25 cellular contexts compared by ENCODE assay signal in the genomic region with DNA sequence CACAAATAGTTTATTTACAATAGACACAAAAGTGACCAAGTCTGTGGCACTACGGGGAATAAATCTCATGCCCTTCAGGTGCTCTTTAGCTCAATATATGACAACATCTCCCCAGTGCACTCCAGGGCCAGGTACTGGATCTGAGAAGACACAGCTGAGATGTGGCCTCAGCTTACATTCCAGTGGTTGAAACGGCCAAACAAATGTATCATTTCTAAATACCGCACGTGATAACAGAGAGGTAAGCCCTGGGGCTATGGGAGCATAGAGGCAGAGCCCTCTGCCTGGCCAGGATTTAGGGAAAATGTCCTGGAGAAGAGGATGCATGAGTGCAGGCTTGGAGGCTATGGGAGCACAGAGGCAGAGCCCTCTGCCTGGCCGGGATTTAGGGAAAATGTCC.
"Had no signal": no experiment of that assay in that cellular context is flagged by ENCODE, and none has a peak within 500 bp of the region (broad histone marks: within the 10 kb centered on the region; RNA-seq: fewer than 3 reads in every experiment).

No MANE protein-coding gene starts in this region.

- H3K9me3 ChIP-seq: heart left ventricle, left ventricle myocardium inferior, mucosa of descending colon, tibial nerve had no signal

- H3K36me3 ChIP-seq: heart left ventricle, left ventricle myocardium inferior, tibial nerve had no signal

- ATAC-seq: activated T-helper 17 cell treated with anti-CD3 and anti-CD28 coated beads, Interleukin-2, amount 50 U/mL, for 72 hours; esophagus mucosa; foreskin keratinocyte; heart left ventricle; mucosa of descending colon; natural killer cell treated with Interleukin-12 subunit alpha and Interleukin-12 subunit beta and Interleukin-15 and Interleukin-18, amount 100 ng/mL, for 72 hours; right cardiac atrium had no signal

- FAIRE-seq: endothelial cell of umbilical vein, islet of Langerhans, TTC549 had no signal

- DNase-seq: activated CD4-positive, alpha-beta memory T cell treated with anti-CD3 and anti-CD28 coated beads for 36 hours; activated CD4-positive, alpha-beta T cell treated with anti-CD3 and anti-CD28 coated beads, Interleukin-2, amount 10 ng/mL, durations not matched to agents 24 days and 14 days; activated CD8-positive, alpha-beta memory T cell treated with anti-CD3 and anti-CD28 coated beads, Interleukin-2, amount 50 U/mL, for 4 hours; activated gamma-delta T cell treated with Interleukin-2 at 50 U/mL for 16 hours; activated naive CD4-positive, alpha-beta T cell treated with anti-CD3 and anti-CD28 coated beads, Interleukin-2, amount 50 U/mL, for 16 hours; activated T-cell treated with anti-CD3 and anti-CD28 coated beads, Interleukin-2, amount 50 U/mL, for 1 hour; dorsolateral prefrontal cortex; foreskin keratinocyte; heart left ventricle; left ventricle myocardium inferior; mucosa of descending colon; posterior cingulate gyrus; right cardiac atrium; stimulated activated CD4-positive, alpha-beta T cell treated with anti-CD3 and anti-CD28 coated beads, Interleukin-2, amount 100 ng/mL, for 48 hours; stimulated activated naive CD4-positive, alpha-beta T cell treated with Interleukin-2 at 50 U/mL for 16 hours; T-helper 9 cell had no signal

- H3K27ac ChIP-seq: coronary artery, dorsolateral prefrontal cortex, foreskin keratinocyte, left ventricle myocardium inferior, tibial nerve had no signal

- H3K27me3 ChIP-seq: dorsolateral prefrontal cortex, foreskin keratinocyte, heart left ventricle, tibial nerve had no signal

- H3K4me3 ChIP-seq: coronary artery, dorsolateral prefrontal cortex, heart left ventricle, left ventricle myocardium inferior, lung, mucosa of descending colon, tibial nerve had no signal
